In genomic region chr9:123347289-123348060, GRCh38 we compare ENCODE assay signal across 33 cellular contexts. TPM values are rescaled to one million over a fixed set of nuclear protein-coding genes. Genes with fewer than 3 reads are reported as not detected.
DNase-seq lines count a peak whose midpoint lies in the region; ATAC-seq, FAIRE-seq and TF ChIP-seq lines count a peak whose summit lies in the region.
"Had no signal": no experiment of that assay in that cellular context is flagged by ENCODE, and none has a peak within 500 bp of the region (broad histone marks: within the 10 kb centered on the region; RNA-seq: fewer than 3 reads in every experiment).

No MANE protein-coding gene starts in this region.

- DNase-seq in AG09309 (ENCODE audit: low read depth) (no peak), HTR-8/SVneo (ENCODE audit: insufficient read length, low spot score) (no peak), SK-N-MC (ENCODE audit: low read depth, low spot score) (no peak), DMS114 treated with DMSO at 0.1 percent for 48 hours (lab: John Stamatoyannopoulos, UW; ENCODE audit: unreplicated experiment) (no peak), body of pancreas (no peak), chondrocyte (ENCODE audit: low spot score) (no peak)
- DNase-seq: activated CD4-positive, alpha-beta T cell treated with anti-CD3 and anti-CD28 coated beads, Interleukin-2, amount 50 U/mL, for 1 hour; activated CD8-positive, alpha-beta memory T cell treated with anti-CD3 and anti-CD28 coated beads, Interleukin-2, amount 10 ng/mL, durations not matched to agents 7 days and 5 days; activated naive CD4-positive, alpha-beta T cell; activated naive CD8-positive, alpha-beta T cell treated with anti-CD3 and anti-CD28 coated beads, Interleukin-2, amount 50 U/mL, for 24 hours; activated T-cell treated with anti-CD3 and anti-CD28 coated beads, Interleukin-2, amount 50 U/mL, for 48 hours; CD8-positive, alpha-beta memory T cell; central memory CD4-positive, alpha-beta T cell; effector memory CD8-positive, alpha-beta T cell; immature natural killer cell; Karpas-422; left colon; mammary epithelial cell; NCI-H2029; NCI-H526; nephron progenitor cell; NK-92 treated with Interleukin-12 subunit alpha and Interleukin-12 subunit beta, amount 100 ng/mL, for 24 hours; pancreas; Peyer's patch; stimulated activated naive B cell treated with anti-CD40 and anti-IgM and Interleukin-4, amounts not matched to agents 10 μg/mL and 1 μg/mL and 100 μg/mL, for 72 hours; substantia nigra; T1000; upper lobe of right lung had no signal

- H3K36me3 ChIP-seq in SK-N-MC (ENCODE audit: insufficient read depth, low read length) (no peaks in the 10 kb centered on the region), neural cell (ENCODE audit: insufficient read depth, low read length) (no peaks in the 10 kb centered on the region), body of pancreas (replicated peaks in 1 of 2; ENCODE audit: insufficient read depth in 1 of 2, low read depth in 2 of 2) (no peaks in the 10 kb centered on the region)
- H3K36me3 ChIP-seq: pancreas, Peyer's patch, upper lobe of right lung had no signal

- no peak overlapping the region for H3K4me3 Mint-ChIP-seq in chondrocyte (ENCODE audit: unreplicated experiment)
- H3K4me3 Mint-ChIP-seq: activated CD8-positive, alpha-beta memory T cell treated with anti-CD3 and anti-CD28 coated beads, Interleukin-2, amount 10 ng/mL, durations not matched to agents 7 days and 5 days; activated naive CD8-positive, alpha-beta T cell treated with anti-CD3 and anti-CD28 coated beads, Interleukin-2, amount 50 U/mL, for 24 hours; B cell; CD8-positive, alpha-beta memory T cell; effector memory CD8-positive, alpha-beta T cell; immature natural killer cell; nephron progenitor cell; stimulated activated naive B cell treated with anti-CD40 and anti-IgM and Interleukin-4, amounts not matched to agents 10 μg/mL and 1 μg/mL and 100 μg/mL, for 72 hours; WTC11 had no signal

- no peak for TF ChIP-seq RAD21 in neural cell (conservative IDR thresholded peaks at IDR 0.05)

- WGBS in body of pancreas, 2 donors: 55 to 59% methylated on average over 12 of the region's 12 CpGs

- H3K79me2 ChIP-seq in neural cell (replicated peaks; ENCODE audit: insufficient read depth, low read length): no peaks in the 10 kb centered on the region

- peaks cover 10% of the 10 kb centered on the region for H3K4me1 Mint-ChIP-seq in chondrocyte (ENCODE audit: low read depth)
- H3K4me1 Mint-ChIP-seq: activated CD8-positive, alpha-beta memory T cell treated with anti-CD3 and anti-CD28 coated beads, Interleukin-2, amount 10 ng/mL, durations not matched to agents 7 days and 5 days; CD8-positive, alpha-beta memory T cell; immature natural killer cell had no signal

- H3K4me3 ChIP-seq in AG09309 (ENCODE audit: control insufficient read depth, low read depth, low read length) (peak overlapping the region; percentile 9), SK-N-MC (peak overlapping the region; percentile 12; the same call in 1 of the 2 replicates), neural cell (ENCODE audit: low read length) (no peak overlapping the region), body of pancreas (no peak overlapping the region)
- H3K4me3 ChIP-seq: pancreas, Peyer's patch, upper lobe of right lung had no signal

- H3K9me3 ChIP-seq in SK-N-MC (ENCODE audit: low read depth, low read length): no peaks in the 10 kb centered on the region
- H3K9me3 ChIP-seq in neural cell (ENCODE audit: low read length): no peaks in the 10 kb centered on the region
- no peaks in the 10 kb centered on the region for H3K9me3 ChIP-seq in body of pancreas
- H3K9me3 ChIP-seq: pancreas, Peyer's patch, upper lobe of right lung had no signal

- ATAC-seq in body of pancreas (no peak), HG03280 (IDR thresholded peaks at IDR 0.05; ENCODE audit: unreplicated experiment) (no peak)
- ATAC-seq: activated CD8-positive, alpha-beta memory T cell treated with anti-CD3 and anti-CD28 coated beads, Interleukin-2, amount 10 ng/mL, durations not matched to agents 7 days and 5 days; activated naive CD8-positive, alpha-beta T cell treated with anti-CD3 and anti-CD28 coated beads, Interleukin-2, amount 50 U/mL, for 24 hours; effector memory CD8-positive, alpha-beta T cell; left colon; pancreas; stimulated activated naive B cell treated with anti-CD40 and anti-IgM and Interleukin-4, amounts not matched to agents 10 μg/mL and 1 μg/mL and 100 μg/mL, for 72 hours; upper lobe of right lung; WTC11 had no signal

- H3K27me3 ChIP-seq in neural cell (ENCODE audit: insufficient read depth, low read depth, low read length): no peaks in the 10 kb centered on the region
- no peaks in the 10 kb centered on the region for H3K27me3 ChIP-seq in body of pancreas
- H3K27me3 ChIP-seq: pancreas, Peyer's patch, upper lobe of right lung had no signal

- TF ChIP-seq EP300 in neural cell (conservative IDR thresholded peaks at IDR 0.05; ENCODE audit: poor library complexity, severe bottlenecking): no peak

- TF ChIP-seq POLR2A in body of pancreas (IDR thresholded peaks at IDR 0.05): no peak

- H4K20me1 ChIP-seq in neural cell (ENCODE audit: insufficient read depth): no peaks in the 10 kb centered on the region

- FAIRE-seq in HTR-8/SVneo (lab: Jason Lieb, UNC): peak; percentile 75
- FAIRE-seq: pancreas had no signal

- H2AFZ ChIP-seq in neural cell (ENCODE audit: low read depth, low read length): peak overlapping the region; percentile 31

- H3K9me3 Mint-ChIP-seq in chondrocyte (ENCODE audit: low read depth): no peaks in the 10 kb centered on the region
- H3K9me3 Mint-ChIP-seq: activated naive CD8-positive, alpha-beta T cell treated with anti-CD3 and anti-CD28 coated beads, Interleukin-2, amount 50 U/mL, for 24 hours; CD8-positive, alpha-beta memory T cell; effector memory CD8-positive, alpha-beta T cell; immature natural killer cell; nephron progenitor cell; stimulated activated naive B cell treated with anti-CD40 and anti-IgM and Interleukin-4, amounts not matched to agents 10 μg/mL and 1 μg/mL and 100 μg/mL, for 72 hours; WTC11 had no signal

- H3K9ac ChIP-seq in SK-N-MC (ENCODE audit: insufficient read length) (peak overlapping the region; percentile 45), neural cell (ENCODE audit: low read length) (no peak overlapping the region)

- no peaks in the 10 kb centered on the region for H3F3A ChIP-seq in neural cell (ENCODE audit: insufficient read depth, low read length, poor library complexity, severe bottlenecking)

- no peak for TF ChIP-seq CTCF in AG09309 (IDR thresholded peaks at IDR 0.05; ENCODE audit: control insufficient read depth, insufficient read depth, low read depth, low read length, missing control alignments)
- no peak for TF ChIP-seq CTCF in neural cell (IDR thresholded peaks at IDR 0.05; ENCODE audit: poor library complexity, severe bottlenecking)
- TF ChIP-seq CTCF in body of pancreas (IDR thresholded peaks at IDR 0.05): no peak
- TF ChIP-seq CTCF in chondrocyte (IDR thresholded peaks at IDR 0.05): no peak

- no peak overlapping the region for H3K4me2 ChIP-seq in neural cell (ENCODE audit: low read length)

- H3K27ac Mint-ChIP-seq in chondrocyte (ENCODE audit: unreplicated experiment): no peak overlapping the region
- H3K27ac Mint-ChIP-seq: activated CD8-positive, alpha-beta memory T cell treated with anti-CD3 and anti-CD28 coated beads, Interleukin-2, amount 10 ng/mL, durations not matched to agents 7 days and 5 days; activated naive CD8-positive, alpha-beta T cell treated with anti-CD3 and anti-CD28 coated beads, Interleukin-2, amount 50 U/mL, for 24 hours; B cell; CD8-positive, alpha-beta memory T cell; effector memory CD8-positive, alpha-beta T cell; immature natural killer cell; nephron progenitor cell; stimulated activated naive B cell treated with anti-CD40 and anti-IgM and Interleukin-4, amounts not matched to agents 10 μg/mL and 1 μg/mL and 100 μg/mL, for 72 hours; WTC11 had no signal

- no peaks in the 10 kb centered on the region for H3K4me1 ChIP-seq in body of pancreas
- H3K4me1 ChIP-seq: pancreas had no signal

- no peaks in the 10 kb centered on the region for H3K36me3 Mint-ChIP-seq in chondrocyte (ENCODE audit: low read depth)
- H3K36me3 Mint-ChIP-seq: activated CD8-positive, alpha-beta memory T cell treated with anti-CD3 and anti-CD28 coated beads, Interleukin-2, amount 10 ng/mL, durations not matched to agents 7 days and 5 days; CD8-positive, alpha-beta memory T cell; immature natural killer cell; WTC11 had no signal

- intact Hi-C loops in body of pancreas (cut with DNase I): loop anchor here (10.0 kb wide), 1 partner anchor 263 kb away; no protein-coding TSS in a partner anchor

- peaks cover 3% of the 10 kb centered on the region for H3K27me3 Mint-ChIP-seq in chondrocyte (ENCODE audit: low read depth)
- H3K27me3 Mint-ChIP-seq: activated naive CD8-positive, alpha-beta T cell treated with anti-CD3 and anti-CD28 coated beads, Interleukin-2, amount 50 U/mL, for 24 hours had no signal

- H3K27ac ChIP-seq in SK-N-MC (peak overlapping the region; percentile 91), neural cell (ENCODE audit: low read length) (no peak overlapping the region), body of pancreas (no peak overlapping the region)
- H3K27ac ChIP-seq: pancreas, Peyer's patch, skin epidermis, upper lobe of right lung had no signal

- no peaks in the 10 kb centered on the region for H3K9me2 ChIP-seq in neural cell (ENCODE audit: insufficient read depth, low read length)

TF ChIP-seq in neural cell, 6 proteins besides CTCF, POLR2A, EP300 and RAD21 (continues in another document):
- TF ChIP-seq TAF1 (IDR thresholded peaks at IDR 0.05; ENCODE audit: low read depth): no peak
- no peak for TF ChIP-seq SMC3 (conservative IDR thresholded peaks at IDR 0.05; ENCODE audit: poor library complexity)
- TF ChIP-seq EZH2 (IDR thresholded peaks at IDR 0.05; ENCODE audit: borderline replicate concordance, insufficient read depth, low read length, poor library complexity, severe bottlenecking): no peak
- no peak for TF ChIP-seq POLR2AphosphoS5 (IDR thresholded peaks at IDR 0.05)
- no peak for TF ChIP-seq MXI1 (conservative IDR thresholded peaks at IDR 0.05; ENCODE audit: poor library complexity, severe bottlenecking)

RNA-seq across cellular contexts. Expression of gene CRB2, which starts 8.5 kb away (rescaled TPM):
- polyA plus RNA-seq in neural cell: 0.32 and 0.70 TPM in 2 replicates
- 1.2 and 1.3 TPM in 2 replicates for polyA minus RNA-seq in neural cell
- total RNA-seq in body of pancreas (1 to 10 TPM in 1 of 2 donors, under 1 TPM in 1; under 0.01 to 1.3 TPM), chondrocyte (0.07 TPM in 1 of 3 replicates, not detected in the others)
- total RNA-seq: activated CD8-positive, alpha-beta memory T cell treated with anti-CD3 and anti-CD28 coated beads, Interleukin-2, amount 10 ng/mL, durations not matched to agents 7 days and 5 days; CD8-positive, alpha-beta memory T cell; pancreas had no signal
- polyA plus RNA-seq: mammary epithelial cell had no signal

Comparison
In these comparisons a context has a peak if more than half of its experiments do, and no peak if none do; other contexts are left out.
1. H3K4me3 ChIP-seq: peak in AG09309 (single experiment) and SK-N-MC (single experiment); none in neural cell (single experiment) and body of pancreas (0 of 2).